In the genomic region with DNA sequence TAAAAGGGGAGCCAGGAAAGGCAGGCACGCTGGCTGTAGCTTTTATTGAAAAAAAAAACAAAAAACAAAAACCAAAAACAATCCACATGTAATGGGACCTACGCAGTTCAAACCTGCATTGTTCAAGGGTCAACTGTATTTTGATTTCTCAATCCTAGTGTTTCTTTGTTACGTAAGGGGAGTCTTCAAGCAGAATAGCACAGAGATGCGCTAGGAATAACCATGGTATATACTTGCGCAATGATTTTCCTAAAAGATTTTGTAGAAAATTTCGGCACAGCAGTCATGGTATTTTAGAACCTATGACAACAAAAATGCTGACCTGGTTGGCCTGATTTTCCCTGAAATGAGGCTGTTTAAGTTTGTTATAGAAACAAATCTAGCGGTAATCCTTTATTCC, we compare ENCODE assay signal across 2 cellular contexts.
A peak's percentile ranks its signal among the peaks of the same experiment; 100 is the strongest.
TF ChIP-seq lines count a peak whose summit lies in the region.

No MANE protein-coding gene starts in this region.

TF ChIP-seq in HepG2, 621 proteins besides CTCF, POLR2A, EP300 and RAD21 (continued from another document):
- TF ChIP-seq CEBPB (IDR thresholded peaks at IDR 0.05; ENCODE audit: borderline replicate concordance, low read depth, low read length), result 0 out of 2 replicates have a peak, but pooled peaks have one; percentile 42

TF ChIP-seq in H1, 55 proteins besides CTCF, POLR2A, EP300 and RAD21 (continued from another document):
- TF ChIP-seq RXRA (IDR thresholded peaks at IDR 0.05; ENCODE audit: insufficient read depth, low read depth, low read length) (no peak), CEBPB (IDR thresholded peaks at IDR 0.05; ENCODE audit: low read depth, low read length) (peak; percentile 50; the same call in 1 of the 2 replicates)
- TF ChIP-seq, protein P1, sequence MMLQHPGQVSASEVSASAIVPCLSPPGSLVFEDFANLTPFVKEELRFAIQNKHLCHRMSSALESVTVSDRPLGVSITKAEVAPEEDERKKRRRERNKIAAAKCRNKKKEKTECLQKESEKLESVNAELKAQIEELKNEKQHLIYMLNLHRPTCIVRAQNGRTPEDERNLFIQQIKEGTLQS (IDR thresholded peaks at IDR 0.05; ENCODE audit: insufficient read depth, low read depth, low read length), result no peak
